In genomic region chr17:74754832-74755231, GRCh38 we compare ENCODE assay signal across 1 cellular context.
TF ChIP-seq lines count a peak whose summit lies in the region.

No MANE protein-coding gene starts in this region.

TF ChIP-seq in K562, 482 proteins besides CTCF, POLR2A, EP300 and RAD21 (continued from another document):
- TF ChIP-seq E2F5 (CRISPR knock-in tag; IDR thresholded peaks at IDR 0.05), result no peak
- TF ChIP-seq ZBTB7A (IDR thresholded peaks at IDR 0.05; ENCODE audit: borderline replicate concordance, control insufficient read depth, low read depth, low read length), result no peak
- no peak for TF ChIP-seq HES1 (IDR thresholded peaks at IDR 0.05; ENCODE audit: low read depth)
- no peak for TF ChIP-seq MTA1 (IDR thresholded peaks at IDR 0.05; ENCODE audit: borderline replicate concordance)
- no peak for TF ChIP-seq EP400 (IDR thresholded peaks at IDR 0.05)
- peak; percentile 80 for TF ChIP-seq L3MBTL2 (IDR thresholded peaks at IDR 0.05)
- TF ChIP-seq, protein P1, sequence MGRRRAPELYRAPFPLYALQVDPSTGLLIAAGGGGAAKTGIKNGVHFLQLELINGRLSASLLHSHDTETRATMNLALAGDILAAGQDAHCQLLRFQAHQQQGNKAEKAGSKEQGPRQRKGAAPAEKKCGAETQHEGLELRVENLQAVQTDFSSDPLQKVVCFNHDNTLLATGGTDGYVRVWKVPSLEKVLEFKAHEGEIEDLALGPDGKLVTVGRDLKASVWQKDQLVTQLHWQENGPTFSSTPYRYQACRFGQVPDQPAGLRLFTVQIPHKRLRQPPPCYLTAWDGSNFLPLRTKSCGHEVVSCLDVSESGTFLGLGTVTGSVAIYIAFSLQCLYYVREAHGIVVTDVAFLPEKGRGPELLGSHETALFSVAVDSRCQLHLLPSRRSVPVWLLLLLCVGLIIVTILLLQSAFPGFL (CRISPR knock-in tag; IDR thresholded peaks at IDR 0.05), result no peak
- no peak for TF ChIP-seq MNT (conservative IDR thresholded peaks at IDR 0.05)
- TF ChIP-seq PHTF2 (CRISPR knock-in tag; IDR thresholded peaks at IDR 0.05), result no peak
- no peak for TF ChIP-seq PURB (CRISPR knock-in tag; IDR thresholded peaks at IDR 0.05; ENCODE audit: low read depth)
- TF ChIP-seq MYNN (IDR thresholded peaks at IDR 0.05), result no peak
- no peak for TF ChIP-seq MYNN (CRISPR knock-in tag; IDR thresholded peaks at IDR 0.05)
- TF ChIP-seq NFIC (IDR thresholded peaks at IDR 0.05), result no peak
- TF ChIP-seq PHB2 (IDR thresholded peaks at IDR 0.05; ENCODE audit: low read depth), result no peak
- TF ChIP-seq FOSL1 (tag; conservative IDR thresholded peaks at IDR 0.05), result no peak
- no peak for TF ChIP-seq RBFOX2 (IDR thresholded peaks at IDR 0.05; ENCODE audit: low read depth, low read length)
- TF ChIP-seq ZNF263 (CRISPR knock-in tag; IDR thresholded peaks at IDR 0.05; ENCODE audit: borderline replicate concordance), result no peak
- no peak for TF ChIP-seq NEUROD1 (IDR thresholded peaks at IDR 0.05; ENCODE audit: borderline replicate concordance, low read depth, low read length, partially characterized antibody)
- TF ChIP-seq SIN3B (IDR thresholded peaks at IDR 0.05; ENCODE audit: low read depth), result no peak
- TF ChIP-seq ZNF586 (CRISPR knock-in tag; conservative IDR thresholded peaks at IDR 0.05), result no peak
- TF ChIP-seq JUNB (CRISPR knock-in tag; conservative IDR thresholded peaks at IDR 0.05), result no peak
- TF ChIP-seq HDAC2 (IDR thresholded peaks at IDR 0.05), result peak; percentile 48; the same call in 1 of the 2 replicates
- TF ChIP-seq, protein P2, sequence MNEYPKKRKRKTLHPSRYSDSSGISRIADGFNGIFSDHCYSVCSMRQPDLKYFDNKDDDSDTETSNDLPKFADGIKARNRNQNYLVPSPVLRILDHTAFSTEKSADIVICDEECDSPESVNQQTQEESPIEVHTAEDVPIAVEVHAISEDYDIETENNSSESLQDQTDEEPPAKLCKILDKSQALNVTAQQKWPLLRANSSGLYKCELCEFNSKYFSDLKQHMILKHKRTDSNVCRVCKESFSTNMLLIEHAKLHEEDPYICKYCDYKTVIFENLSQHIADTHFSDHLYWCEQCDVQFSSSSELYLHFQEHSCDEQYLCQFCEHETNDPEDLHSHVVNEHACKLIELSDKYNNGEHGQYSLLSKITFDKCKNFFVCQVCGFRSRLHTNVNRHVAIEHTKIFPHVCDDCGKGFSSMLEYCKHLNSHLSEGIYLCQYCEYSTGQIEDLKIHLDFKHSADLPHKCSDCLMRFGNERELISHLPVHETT (CRISPR knock-in tag; conservative IDR thresholded peaks at IDR 0.05 in 1 of 2, IDR thresholded peaks at IDR 0.05 in 1 of 2), result no peak
- no peak for TF ChIP-seq THRAP3 (IDR thresholded peaks at IDR 0.05; ENCODE audit: borderline replicate concordance)
- no peak for TF ChIP-seq GABPB1 (CRISPR knock-in tag; IDR thresholded peaks at IDR 0.05)
- 0 out of 2 replicates have a peak, but pooled peaks have one; percentile 39 for TF ChIP-seq CBX1 (IDR thresholded peaks at IDR 0.05; ENCODE audit: low read depth)
- TF ChIP-seq NFXL1 (CRISPR knock-in tag; IDR thresholded peaks at IDR 0.05), result no peak
- TF ChIP-seq SETDB1 (IDR thresholded peaks at IDR 0.05; ENCODE audit: low read length), result no peak
- TF ChIP-seq CHCHD3 (CRISPR knock-in tag; IDR thresholded peaks at IDR 0.05), result no peak
- TF ChIP-seq, protein P3, sequence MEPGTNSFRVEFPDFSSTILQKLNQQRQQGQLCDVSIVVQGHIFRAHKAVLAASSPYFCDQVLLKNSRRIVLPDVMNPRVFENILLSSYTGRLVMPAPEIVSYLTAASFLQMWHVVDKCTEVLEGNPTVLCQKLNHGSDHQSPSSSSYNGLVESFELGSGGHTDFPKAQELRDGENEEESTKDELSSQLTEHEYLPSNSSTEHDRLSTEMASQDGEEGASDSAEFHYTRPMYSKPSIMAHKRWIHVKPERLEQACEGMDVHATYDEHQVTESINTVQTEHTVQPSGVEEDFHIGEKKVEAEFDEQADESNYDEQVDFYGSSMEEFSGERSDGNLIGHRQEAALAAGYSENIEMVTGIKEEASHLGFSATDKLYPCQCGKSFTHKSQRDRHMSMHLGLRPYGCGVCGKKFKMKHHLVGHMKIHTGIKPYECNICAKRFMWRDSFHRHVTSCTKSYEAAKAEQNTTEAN (CRISPR knock-in tag; IDR thresholded peaks at IDR 0.05), result no peak
- TF ChIP-seq HNRNPL (IDR thresholded peaks at IDR 0.05; ENCODE audit: low read depth, low read length), result no peak
- peak; percentile 79 for TF ChIP-seq GATA2 (CRISPR knock-in tag; IDR thresholded peaks at IDR 0.05)
- peak in 1 of 2 experiments; percentile 67; a peak in 1 of 4 replicates for TF ChIP-seq KDM1A (IDR thresholded peaks at IDR 0.05)
- no peak for TF ChIP-seq PCBP2 (IDR thresholded peaks at IDR 0.05; ENCODE audit: low read depth, low read length, poor library complexity, severe bottlenecking)
- TF ChIP-seq TOE1 (IDR thresholded peaks at IDR 0.05; ENCODE audit: borderline replicate concordance), result no peak
- no peak for TF ChIP-seq TOE1 (CRISPR knock-in tag; IDR thresholded peaks at IDR 0.05; ENCODE audit: borderline replicate concordance, low read depth)
- no peak for TF ChIP-seq SAFB2 (IDR thresholded peaks at IDR 0.05; ENCODE audit: borderline replicate concordance, low read depth, low read length, severe bottlenecking)
- TF ChIP-seq MEF2A (IDR thresholded peaks at IDR 0.05; ENCODE audit: control insufficient read depth, low read depth, low read length), result no peak
- TF ChIP-seq, protein P4, sequence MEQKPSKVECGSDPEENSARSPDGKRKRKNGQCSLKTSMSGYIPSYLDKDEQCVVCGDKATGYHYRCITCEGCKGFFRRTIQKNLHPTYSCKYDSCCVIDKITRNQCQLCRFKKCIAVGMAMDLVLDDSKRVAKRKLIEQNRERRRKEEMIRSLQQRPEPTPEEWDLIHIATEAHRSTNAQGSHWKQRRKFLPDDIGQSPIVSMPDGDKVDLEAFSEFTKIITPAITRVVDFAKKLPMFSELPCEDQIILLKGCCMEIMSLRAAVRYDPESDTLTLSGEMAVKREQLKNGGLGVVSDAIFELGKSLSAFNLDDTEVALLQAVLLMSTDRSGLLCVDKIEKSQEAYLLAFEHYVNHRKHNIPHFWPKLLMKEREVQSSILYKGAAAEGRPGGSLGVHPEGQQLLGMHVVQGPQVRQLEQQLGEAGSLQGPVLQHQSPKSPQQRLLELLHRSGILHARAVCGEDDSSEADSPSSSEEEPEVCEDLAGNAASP (IDR thresholded peaks at IDR 0.05), result no peak
